Comparison of ENCODE assay signal across 8 cellular contexts in the genomic region with DNA sequence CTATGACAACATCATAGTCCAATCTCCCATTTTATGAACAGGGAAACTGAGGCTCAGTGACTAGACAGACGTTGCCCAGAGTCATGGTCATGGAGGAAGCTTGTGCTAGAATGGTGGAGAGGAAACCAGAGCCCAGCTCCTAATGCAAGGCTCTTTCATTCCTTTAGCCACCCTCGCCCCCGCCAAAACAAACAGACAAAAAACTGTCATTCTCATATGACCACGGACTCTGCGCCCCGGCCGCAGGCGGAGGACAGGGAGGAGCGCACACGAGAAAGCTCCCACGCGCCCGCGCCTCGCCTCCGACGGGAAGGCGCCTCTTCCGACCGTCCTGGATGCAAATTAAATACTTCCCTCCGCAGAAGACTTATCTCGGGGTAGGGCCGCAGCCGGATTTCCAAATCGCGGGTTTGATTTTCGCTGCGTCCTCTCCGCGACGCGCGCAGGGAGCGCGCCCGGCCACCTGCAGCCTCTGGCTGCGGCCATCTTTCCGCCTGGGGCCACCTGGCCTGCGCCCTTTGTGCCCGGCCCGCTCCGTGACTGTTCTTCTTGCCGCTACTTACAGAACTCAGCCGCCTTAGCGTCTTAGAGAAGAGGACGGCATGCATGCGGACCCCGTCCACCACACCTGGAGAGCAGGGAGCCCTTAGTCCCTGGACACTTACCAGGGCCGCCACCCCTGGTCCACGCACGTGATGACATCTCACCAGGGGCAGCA. TPM values are rescaled to one million over a fixed set of nuclear protein-coding genes. Genes with fewer than 3 reads are reported as not detected.
A peak's percentile ranks its signal among the peaks of the same experiment; 100 is the strongest.
DNase-seq lines count a peak whose midpoint lies in the region; ATAC-seq lines count a peak whose summit lies in the region.

No MANE protein-coding gene starts in this region.

- no CpG with 5 or more reads among the region's 51 CpGs for WGBS in mesendoderm (ENCODE audit: extremely low coverage, insufficient coverage, low lambda C conversion rate)

- peak overlapping the region; percentile 22 for H2BK5ac ChIP-seq in mesendoderm (ENCODE audit: low read length)

- H3K27me3 ChIP-seq in MG63 (no peaks in the 10 kb centered on the region), mesendoderm (ENCODE audit: insufficient read depth, low read length, poor library complexity) (no peaks in the 10 kb centered on the region)

- H4K8ac ChIP-seq in mesendoderm (ENCODE audit: low read depth, low read length) = no peak overlapping the region

- no peak overlapping the region for H2BK15ac ChIP-seq in mesendoderm (replicated peaks; ENCODE audit: low read depth)

- no peak overlapping the region for H4K5ac ChIP-seq in mesendoderm (ENCODE audit: low read length)

- peaks cover 31% of the 10 kb centered on the region for H3K79me2 ChIP-seq in mesendoderm (ENCODE audit: control insufficient read depth, insufficient read depth, low read length)

- H3K27me3 Mint-ChIP-seq in activated CD4-positive, alpha-beta T cell treated with anti-CD3 and anti-CD28 coated beads, Interleukin-2, amount 10 ng/mL, durations not matched to agents 24 days and 14 days = no peaks in the 10 kb centered on the region
- H3K27me3 Mint-ChIP-seq in stimulated activated naive CD8-positive, alpha-beta T cell treated with anti-CD3 and anti-CD28 coated beads, Interleukin-15, Interleukin-2, amounts not matched to agents 100 ng/mL and 50 ng/mL, for 24 hours = peaks cover 5% of the 10 kb centered on the region

- peak overlapping the region; percentile 50 for H3K4me3 ChIP-seq in MG63
- H3K4me3 ChIP-seq in mesendoderm (ENCODE audit: low read length) = no peak overlapping the region

- ATAC-seq in GM21723 (IDR thresholded peaks at IDR 0.05; ENCODE audit: unreplicated experiment) = peak; percentile 27

- no peaks in the 10 kb centered on the region for H3K9me3 ChIP-seq in MG63

- peak; percentile 26 for DNase-seq in GM03348 (ENCODE audit: low spot score)
- DNase-seq in MG63 = peak; percentile 37
- DNase-seq in activated CD4-positive, alpha-beta T cell treated with anti-CD3 and anti-CD28 coated beads, Interleukin-2, amount 10 ng/mL, durations not matched to agents 24 days and 14 days = peak; percentile 86
- DNase-seq in effector CD4-positive, alpha-beta T cell = peak; percentile 20
- DNase-seq in mesendoderm = no peak
- no peak for DNase-seq in occipital lobe (lab: John Stamatoyannopoulos, UW)

- peak overlapping the region; percentile 18 for H3K4ac ChIP-seq in mesendoderm (ENCODE audit: low read depth, low read length)

- no peak overlapping the region for H3K9ac ChIP-seq in mesendoderm (ENCODE audit: low read length)

- peak overlapping the region; percentile 43 for H3K56ac ChIP-seq in mesendoderm (ENCODE audit: low read length)

- peaks cover 1% of the 10 kb centered on the region for H3K79me1 ChIP-seq in mesendoderm (ENCODE audit: low read length)

- H2AK5ac ChIP-seq in mesendoderm (ENCODE audit: low read length) = peak overlapping the region; percentile 20

- H3K23ac ChIP-seq in mesendoderm (ENCODE audit: low read length) = no peak overlapping the region

- H3K4me3 Mint-ChIP-seq in activated CD4-positive, alpha-beta T cell treated with anti-CD3 and anti-CD28 coated beads, Interleukin-2, amount 10 ng/mL, durations not matched to agents 24 days and 14 days = peak overlapping the region; percentile 79
- H3K4me3 Mint-ChIP-seq in stimulated activated naive CD8-positive, alpha-beta T cell treated with anti-CD3 and anti-CD28 coated beads, Interleukin-15, Interleukin-2, amounts not matched to agents 100 ng/mL and 50 ng/mL, for 24 hours = peak overlapping the region; percentile 85

- H3K4me1 ChIP-seq in mesendoderm (ENCODE audit: control insufficient read depth, low read depth, low read length) = peaks cover 3% of the 10 kb centered on the region

- no peak overlapping the region for H3K18ac ChIP-seq in mesendoderm (ENCODE audit: low read length)

- H3K4me2 ChIP-seq in mesendoderm (ENCODE audit: low read length) = peak overlapping the region; percentile 27

- peak overlapping the region; percentile 84 for H3K27ac Mint-ChIP-seq in activated CD4-positive, alpha-beta T cell treated with anti-CD3 and anti-CD28 coated beads, Interleukin-2, amount 10 ng/mL, durations not matched to agents 24 days and 14 days
- H3K27ac Mint-ChIP-seq in stimulated activated naive CD8-positive, alpha-beta T cell treated with anti-CD3 and anti-CD28 coated beads, Interleukin-15, Interleukin-2, amounts not matched to agents 100 ng/mL and 50 ng/mL, for 24 hours = peak overlapping the region; percentile 83

- H3K27ac ChIP-seq in mesendoderm (ENCODE audit: low read depth, low read length) = peak overlapping the region; percentile 65

- no peak overlapping the region for H2BK120ac ChIP-seq in mesendoderm (ENCODE audit: low read depth, low read length)

- H3K9me3 Mint-ChIP-seq in activated CD4-positive, alpha-beta T cell treated with anti-CD3 and anti-CD28 coated beads, Interleukin-2, amount 10 ng/mL, durations not matched to agents 24 days and 14 days = no peaks in the 10 kb centered on the region
- H3K9me3 Mint-ChIP-seq in stimulated activated naive CD8-positive, alpha-beta T cell treated with anti-CD3 and anti-CD28 coated beads, Interleukin-15, Interleukin-2, amounts not matched to agents 100 ng/mL and 50 ng/mL, for 24 hours = no peaks in the 10 kb centered on the region

- H3K36me3 ChIP-seq in MG63 (peaks cover 28% of the 10 kb centered on the region), mesendoderm (ENCODE audit: control insufficient read depth, insufficient read depth, low read length) (no peaks in the 10 kb centered on the region)

- peaks cover 48% of the 10 kb centered on the region for H3K4me1 Mint-ChIP-seq in activated CD4-positive, alpha-beta T cell treated with anti-CD3 and anti-CD28 coated beads, Interleukin-2, amount 10 ng/mL, durations not matched to agents 24 days and 14 days
- peaks cover 69% of the 10 kb centered on the region for H3K4me1 Mint-ChIP-seq in stimulated activated naive CD8-positive, alpha-beta T cell treated with anti-CD3 and anti-CD28 coated beads, Interleukin-15, Interleukin-2, amounts not matched to agents 100 ng/mL and 50 ng/mL, for 24 hours (ENCODE audit: low read depth)

- intact Hi-C loops in activated CD4-positive, alpha-beta T cell treated with anti-CD3 and anti-CD28 coated beads, Interleukin-2, amount 10 ng/mL, durations not matched to agents 24 days and 14 days (cut with micrococcal nuclease) = loop anchor here (1.0 to 10.0 kb wide), 6 partner anchors 34 to 1057 kb away; partner anchors contain the start of genes LSG1 and PPP1R2

- peaks cover 40% of the 10 kb centered on the region for H3K36me3 Mint-ChIP-seq in activated CD4-positive, alpha-beta T cell treated with anti-CD3 and anti-CD28 coated beads, Interleukin-2, amount 10 ng/mL, durations not matched to agents 24 days and 14 days (ENCODE audit: low read depth)
- peaks cover 19% of the 10 kb centered on the region for H3K36me3 Mint-ChIP-seq in stimulated activated naive CD8-positive, alpha-beta T cell treated with anti-CD3 and anti-CD28 coated beads, Interleukin-15, Interleukin-2, amounts not matched to agents 100 ng/mL and 50 ng/mL, for 24 hours (ENCODE audit: low read depth)

RNA-seq across cellular contexts. Expression of gene ATP13A3, which starts 0.6 kb away (rescaled TPM):
- total RNA-seq in MG63 (2014; rRNA removed; shearing (Covaris generic); ENCODE audit: low replicate concordance) = 76.9 and 103 TPM in 2 replicates
- 181 and 193 TPM in 2 replicates for total RNA-seq in activated CD4-positive, alpha-beta T cell treated with anti-CD3 and anti-CD28 coated beads, Interleukin-2, amount 10 ng/mL, durations not matched to agents 24 days and 14 days
- polyA plus RNA-seq in mesendoderm (2013, experiment 1 of 2) = 43.8 TPM
- 42.9 TPM for polyA plus RNA-seq in mesendoderm (2013, experiment 2 of 2)
- 146 TPM for total RNA-seq in occipital lobe

Comparison
In these comparisons a context has a peak if more than half of its experiments do, and no peak if none do; other contexts are left out.
1. DNase-seq: peak in GM03348 (single experiment), MG63 (single experiment), activated CD4-positive, alpha-beta T cell treated with anti-CD3 and anti-CD28 coated beads, Interleukin-2, amount 10 ng/mL, durations not matched to agents 24 days and 14 days (single experiment) and effector CD4-positive, alpha-beta T cell (single experiment); none in mesendoderm (single experiment) and occipital lobe (single experiment).